18 cellular contexts compared by ENCODE assay signal in genomic region chr6:134666174-134666573, GRCh38.
A peak's percentile ranks its signal among the peaks of the same experiment; 100 is the strongest.
DNase-seq lines count a peak whose midpoint lies in the region; ATAC-seq, FAIRE-seq and TF ChIP-seq lines count a peak whose summit lies in the region.
"Had no signal": no experiment of that assay in that cellular context is flagged by ENCODE, and none has a peak within 500 bp of the region (broad histone marks: within the 10 kb centered on the region; RNA-seq: fewer than 3 reads in every experiment).

No MANE protein-coding gene starts in this region.

- DNase-seq in A549 (ENCODE audit: low read depth in 1 of 2, low spot score in 1 of 2) (no peak), GM23338 (ENCODE audit: low spot score) (no peak), chondrocyte (ENCODE audit: low spot score) (no peak), mesendoderm (no peak), occipital lobe (lab: John Stamatoyannopoulos, UW) (no peak), cardiac septum (ENCODE audit: low spot score) (no peak), immature natural killer cell (no peak)
- DNase-seq: 8988T; ACHN; CD4-positive, alpha-beta memory T cell; DND-41; GDM1 had no signal

- POLR2A ChIA-PET in A549 (lab: Yijun Ruan, JAX) = interaction anchor here (0.7 kb wide), 1 partner anchor 487 kb away, joined by 3 read pairs; no protein-coding TSS in a partner anchor

- H4K5ac ChIP-seq in mesendoderm (ENCODE audit: low read length) = no peak overlapping the region

- intact Hi-C loops in cardiac septum (cut with DNase I) = no loop called here

- no peak overlapping the region for H3K56ac ChIP-seq in mesendoderm (ENCODE audit: low read length)

- H3K27ac ChIP-seq in A549 = peak overlapping the region; percentile 35 to 47; a peak in 4 of 6 replicates
- no peak overlapping the region for H3K27ac ChIP-seq in GM23338 (ENCODE audit: low read depth)
- H3K27ac ChIP-seq in mesendoderm (ENCODE audit: low read depth, low read length) = no peak overlapping the region

- no peak overlapping the region for H3K18ac ChIP-seq in mesendoderm (ENCODE audit: low read length)

- H3K9ac ChIP-seq in mesendoderm (ENCODE audit: low read length) = no peak overlapping the region
- H3K9ac ChIP-seq: BLaER1 treated with 17β-estradiol and CSF1 and Interleukin-3, amounts not matched to agents 10 nM and 100 nM had no signal

- CTCF ChIA-PET in A549 (lab: Yijun Ruan, JAX) = interaction anchor here (1.2 kb wide), 1 partner anchor 19 kb away, joined by 4 read pairs; no protein-coding TSS in a partner anchor

- TF ChIP-seq EP300 in A549 (IDR thresholded peaks at IDR 0.05) = no peak

- peaks cover 1% of the 10 kb centered on the region; the same call in 2 of the 3 replicates for H3K4me1 Mint-ChIP-seq in GM23338
- H3K4me1 Mint-ChIP-seq in chondrocyte (ENCODE audit: low read depth) = peaks cover 79% of the 10 kb centered on the region
- H3K4me1 Mint-ChIP-seq in immature natural killer cell = no peaks in the 10 kb centered on the region

- no peaks in the 10 kb centered on the region for H3K79me2 ChIP-seq in GM23338 (replicated peaks; ENCODE audit: insufficient read depth)
- no peaks in the 10 kb centered on the region for H3K79me2 ChIP-seq in mesendoderm (ENCODE audit: control insufficient read depth, insufficient read depth, low read length)

- peak overlapping the region; percentile 56; the same call in 1 of the 2 replicates for H2AFZ ChIP-seq in GM23338

- H3K4me3 Mint-ChIP-seq in GM23338 (no peak overlapping the region), chondrocyte (ENCODE audit: unreplicated experiment) (no peak overlapping the region), immature natural killer cell (no peak overlapping the region)
- H3K4me3 Mint-ChIP-seq: CD4-positive, alpha-beta memory T cell had no signal

- H3K36me3 ChIP-seq in GM23338 (ENCODE audit: insufficient read depth) (no peaks in the 10 kb centered on the region), mesendoderm (ENCODE audit: control insufficient read depth, insufficient read depth, low read length) (no peaks in the 10 kb centered on the region)
- H3K36me3 ChIP-seq: BLaER1 treated with 17β-estradiol and CSF1 and Interleukin-3, amounts not matched to agents 10 nM and 100 nM had no signal

- H3K9me3 ChIP-seq in A549 = no peaks in the 10 kb centered on the region

- 84% methylated on average over 3 of the region's 3 CpGs for WGBS in A549 (ENCODE audit: missing lambda C conversion rate)
- no CpG with 5 or more reads among the region's 3 CpGs for WGBS in mesendoderm (ENCODE audit: extremely low coverage, insufficient coverage, low lambda C conversion rate)

- ATAC-seq in A549 (no peak), GM23338 (no peak), GM18519 (IDR thresholded peaks at IDR 0.05; ENCODE audit: low FRiP score, unreplicated experiment) (no peak)
- ATAC-seq: HCT116 had no signal

- no peaks in the 10 kb centered on the region for H3K79me1 ChIP-seq in mesendoderm (ENCODE audit: low read length)

- no peak for TF ChIP-seq RAD21 in A549 (conservative IDR thresholded peaks at IDR 0.05 in 1 of 2, IDR thresholded peaks at IDR 0.05 in 1 of 2)

- H2BK5ac ChIP-seq in mesendoderm (ENCODE audit: low read length) = no peak overlapping the region

- no peak overlapping the region for H2BK15ac ChIP-seq in mesendoderm (replicated peaks; ENCODE audit: low read depth)

- no peak overlapping the region for H3K4me2 ChIP-seq in A549
- H3K4me2 ChIP-seq in GM23338 = no peak overlapping the region
- no peak overlapping the region for H3K4me2 ChIP-seq in mesendoderm (ENCODE audit: low read length)

- H3K27ac Mint-ChIP-seq in GM23338 (no peak overlapping the region), chondrocyte (ENCODE audit: unreplicated experiment) (peak overlapping the region; percentile 93), immature natural killer cell (no peak overlapping the region)
- H3K27ac Mint-ChIP-seq: CD4-positive, alpha-beta memory T cell had no signal

- H3K23ac ChIP-seq in mesendoderm (ENCODE audit: low read length) = peak overlapping the region; percentile 15

- no peak for FAIRE-seq in A549 (lab: Jason Lieb, UNC)
- FAIRE-seq: D721Med, GM12892, HTR-8/SVneo had no signal

- no peaks in the 10 kb centered on the region for H3K9me3 Mint-ChIP-seq in GM23338
- H3K9me3 Mint-ChIP-seq in chondrocyte (ENCODE audit: low read depth) = peaks cover 2% of the 10 kb centered on the region
- H3K9me3 Mint-ChIP-seq in immature natural killer cell = no peaks in the 10 kb centered on the region
- H3K9me3 Mint-ChIP-seq: CD4-positive, alpha-beta memory T cell had no signal

- no peaks in the 10 kb centered on the region for H4K20me1 ChIP-seq in GM23338 (replicated peaks; ENCODE audit: insufficient read depth)
- H4K20me1 ChIP-seq: BLaER1 treated with 17β-estradiol and CSF1 and Interleukin-3, amounts not matched to agents 10 nM and 100 nM had no signal

- H4K8ac ChIP-seq in mesendoderm (ENCODE audit: low read depth, low read length) = no peak overlapping the region

- H3K36me3 Mint-ChIP-seq in GM23338 (ENCODE audit: low read depth) (no peaks in the 10 kb centered on the region), chondrocyte (ENCODE audit: low read depth) (no peaks in the 10 kb centered on the region), immature natural killer cell (no peaks in the 10 kb centered on the region)
- H3K36me3 Mint-ChIP-seq: CD4-positive, alpha-beta memory T cell had no signal

- no peak overlapping the region for H3K4ac ChIP-seq in mesendoderm (ENCODE audit: low read depth, low read length)

- H3F3A ChIP-seq in GM23338 (replicated peaks; ENCODE audit: low read depth) = no peaks in the 10 kb centered on the region

- no peak overlapping the region for H2BK120ac ChIP-seq in mesendoderm (ENCODE audit: low read depth, low read length)

- H3K27me3 Mint-ChIP-seq in GM23338 (ENCODE audit: insufficient read depth, low read depth, poor library complexity) (no peaks in the 10 kb centered on the region), chondrocyte (ENCODE audit: low read depth) (no peaks in the 10 kb centered on the region), immature natural killer cell (ENCODE audit: low read depth in 3 of 3) (peaks cover 0 to 2% (median 0%) of the 10 kb centered on the region in 3 donors)

- peaks cover 28% of the 10 kb centered on the region; the same call in 2 of the 3 replicates for H3K4me1 ChIP-seq in A549
- no peaks in the 10 kb centered on the region for H3K4me1 ChIP-seq in GM23338 (ENCODE audit: insufficient read depth)
- H3K4me1 ChIP-seq in mesendoderm (ENCODE audit: control insufficient read depth, low read depth, low read length) = no peaks in the 10 kb centered on the region

- H3K27me3 ChIP-seq in GM23338 (ENCODE audit: insufficient read depth) = no peaks in the 10 kb centered on the region
- no peaks in the 10 kb centered on the region for H3K27me3 ChIP-seq in mesendoderm (ENCODE audit: insufficient read depth, low read length, poor library complexity)
- H3K27me3 ChIP-seq: BLaER1 treated with 17β-estradiol and CSF1 and Interleukin-3, amounts not matched to agents 10 nM and 100 nM had no signal

- TF ChIP-seq CTCF in A549 (IDR thresholded peaks at IDR 0.05) (no peak), GM23338 (conservative IDR thresholded peaks at IDR 0.05; ENCODE audit: low read depth in 2 of 2) (no peak), chondrocyte (IDR thresholded peaks at IDR 0.05) (no peak)

- H3K4me3 ChIP-seq in A549 = no peak overlapping the region
- no peak overlapping the region for H3K4me3 ChIP-seq in GM23338
- no peak overlapping the region for H3K4me3 ChIP-seq in mesendoderm (ENCODE audit: low read length)
- H3K4me3 ChIP-seq: BLaER1 treated with 17β-estradiol and CSF1 and Interleukin-3, amounts not matched to agents 10 nM and 100 nM had no signal

- H2AK5ac ChIP-seq in mesendoderm (ENCODE audit: low read length) = no peak overlapping the region

- no peak for TF ChIP-seq POLR2A in A549 (IDR thresholded peaks at IDR 0.05; ENCODE audit: low read length)

- no peaks in the 10 kb centered on the region for H3K9me2 ChIP-seq in GM23338 (ENCODE audit: insufficient read depth)

TF ChIP-seq in A549, 52 proteins besides CTCF, POLR2A, EP300 and RAD21 (continues in another document):
- TF ChIP-seq SREBF2 (IDR thresholded peaks at IDR 0.05) (no peak), HEYL (CRISPR knock-in tag; IDR thresholded peaks at IDR 0.05) (no peak), MAZ (IDR thresholded peaks at IDR 0.05; ENCODE audit: borderline replicate concordance, low read depth, low read length) (no peak), JUN (IDR thresholded peaks at IDR 0.05) (no peak), MAX (IDR thresholded peaks at IDR 0.05) (no peak), RFX5 (IDR thresholded peaks at IDR 0.05) (no peak), POLR2AphosphoS2 (conservative IDR thresholded peaks at IDR 0.05; ENCODE audit: low read length) (no peak)

TF ChIP-seq in GM23338, 12 proteins besides CTCF, POLR2A, EP300 and RAD21 (continues in another document):
- TF ChIP-seq STAT1 (IDR thresholded peaks at IDR 0.05; ENCODE audit: unreplicated experiment) (no peak), EZH2phosphoT487 (IDR thresholded peaks at IDR 0.05; ENCODE audit: unreplicated experiment) (no peak), ETS1 (IDR thresholded peaks at IDR 0.05) (no peak), EZH2 (IDR thresholded peaks at IDR 0.05; ENCODE audit: low read depth, unreplicated experiment) (no peak), ZNF331 (CRISPR knock-in tag; IDR thresholded peaks at IDR 0.05; ENCODE audit: low read depth) (no peak), ZNF114 (CRISPR knock-in tag; IDR thresholded peaks at IDR 0.05) (no peak), JUNB (IDR thresholded peaks at IDR 0.05; ENCODE audit: unreplicated experiment) (no peak)

Comparison
In these comparisons a context has a peak if more than half of its experiments do, and no peak if none do; other contexts are left out.
1. H3K27ac ChIP-seq: peak in A549 (2 of 2); none in GM23338 (single experiment) and mesendoderm (single experiment).